ENCODE assay signal across 8 cellular contexts in genomic region chr19:50333235-50333736, GRCh38. TPM values are rescaled to one million over a fixed set of nuclear protein-coding genes. Genes with fewer than 3 reads are reported as not detected.
DNase-seq lines count a peak whose midpoint lies in the region; ATAC-seq and TF ChIP-seq lines count a peak whose summit lies in the region.

No MANE protein-coding gene starts in this region.

- H3K4me1 Mint-ChIP-seq in nephron progenitor cell, result peaks cover 48% of the 10 kb centered on the region

- peaks cover 25% of the 10 kb centered on the region for H3K36me3 Mint-ChIP-seq in nephron progenitor cell (ENCODE audit: low read depth)

- peak; percentile 55 for ATAC-seq in GM18873 (IDR thresholded peaks at IDR 0.05; ENCODE audit: low FRiP score, unreplicated experiment)
- ATAC-seq in HG03432 (IDR thresholded peaks at IDR 0.05; ENCODE audit: unreplicated experiment), result peak; percentile 43

- peaks cover 7% of the 10 kb centered on the region for H3K27me3 Mint-ChIP-seq in nephron progenitor cell (ENCODE audit: low read depth, poor library complexity)

- H3K27ac Mint-ChIP-seq in nephron progenitor cell, result peak overlapping the region; percentile 98

- POLR2A ChIA-PET in AG04449 (lab: Yijun Ruan, JAX), result interaction anchor here (0.8 kb wide), 1 partner anchor 24 kb away, joined by 3 read pairs; no protein-coding TSS in a partner anchor

- H3K4me3 ChIP-seq in AG04449 (ENCODE audit: low read depth, low read length), result peak overlapping the region; percentile 65
- H3K4me3 ChIP-seq in fibroblast of the aortic adventitia (ENCODE audit: low read depth, low read length), result peak overlapping the region; percentile 60

- no peak for TF ChIP-seq CTCF in AG04449 (IDR thresholded peaks at IDR 0.05; ENCODE audit: insufficient read depth, low read length, missing control alignments)
- no peak for TF ChIP-seq CTCF in fibroblast of the aortic adventitia (IDR thresholded peaks at IDR 0.05; ENCODE audit: insufficient read depth, low read length)
- TF ChIP-seq CTCF in nephron progenitor cell (IDR thresholded peaks at IDR 0.05), result no peak

- peak overlapping the region; percentile 93 for H3K4me3 Mint-ChIP-seq in nephron progenitor cell

- CTCF ChIA-PET in AG04449 (lab: Yijun Ruan, JAX), result interaction anchor here (1.0 to 1.6 kb wide), 4 partner anchors 15 to 372 kb away, joined by 3 to 5 read pairs (median 4); no protein-coding TSS in a partner anchor

- DNase-seq in AG04449 (ENCODE audit: low read depth, low spot score), result peak; percentile 12
- DNase-seq in OCI-M2 (lab: John Stamatoyannopoulos, UW; ENCODE audit: unreplicated experiment), result peak; percentile 96
- peak; percentile 66 to 81 for DNase-seq in activated T-helper 1 cell treated with anti-CD3 and anti-CD28 coated beads, Interleukin-2, amount 50 U/mL, for 16 hours (ENCODE audit: low read depth in 1 of 2, low spot score in 1 of 2)
- DNase-seq in fibroblast of the aortic adventitia (ENCODE audit: low read depth), result peak; percentile 72
- peak; percentile 92 for DNase-seq in nephron progenitor cell
- DNase-seq in stimulated activated naive CD4-positive, alpha-beta T cell (lab: John Stamatoyannopoulos, UW), result peak in 5 of 6 experiments; percentile 83 to 94 (median 85)

- H3K9me3 Mint-ChIP-seq in nephron progenitor cell, result peaks cover 36% of the 10 kb centered on the region

RNA-seq across cellular contexts. Expression of gene KCNC3, which starts 4.1 kb away (rescaled TPM):
- total RNA-seq in fibroblast of the aortic adventitia (ENCODE audit: low replicate concordance), result not detected in 2 replicates

RNA-seq across cellular contexts. Expression of gene NAPSA, which starts 32.2 kb away (rescaled TPM):
- not detected in 2 replicates for total RNA-seq in fibroblast of the aortic adventitia (ENCODE audit: low replicate concordance)

RNA-seq across cellular contexts. Expression of gene NR1H2, which starts 43.0 kb away (rescaled TPM):
- 47.7 and 59.7 TPM in 2 replicates for total RNA-seq in fibroblast of the aortic adventitia (ENCODE audit: low replicate concordance)

RNA-seq across cellular contexts. Expression of gene POLD1, which starts 50.9 kb away (rescaled TPM):
- total RNA-seq in fibroblast of the aortic adventitia (ENCODE audit: low replicate concordance), result 8.8 and 29.3 TPM in 2 replicates

Comparison
In these comparisons a context has a peak if more than half of its experiments do, and no peak if none do; other contexts are left out.
1. Peak in every context shown above with its lines: DNase-seq, ATAC-seq and H3K4me3 ChIP-seq.
2. DNase-seq: peak in every context shown above with its lines; median percentile 96 in OCI-M2; 92 in nephron progenitor cell; 85 in stimulated activated naive CD4-positive, alpha-beta T cell; 74 in activated T-helper 1 cell treated with anti-CD3 and anti-CD28 coated beads, Interleukin-2, amount 50 U/mL, for 16 hours; 72 in fibroblast of the aortic adventitia; 12 in AG04449.